In genomic region chr1:1832151-1832550, GRCh38 we compare ENCODE assay signal across 15 cellular contexts. TPM values are rescaled to one million over a fixed set of nuclear protein-coding genes. Genes with fewer than 3 reads are reported as not detected.
DNase-seq lines count a peak whose midpoint lies in the region; ATAC-seq and TF ChIP-seq lines count a peak whose summit lies in the region.
"Had no signal": no experiment of that assay in that cellular context is flagged by ENCODE, and none has a peak within 500 bp of the region (broad histone marks: within the 10 kb centered on the region; RNA-seq: fewer than 3 reads in every experiment).

No MANE protein-coding gene starts in this region.

- H3K27ac ChIP-seq in BLaER1 (peak overlapping the region; percentile 95), GM23338 (ENCODE audit: low read depth) (0 out of 2 replicates have a peak overlapping the region, but pooled peaks have one; percentile 50), mesodermal cell (ENCODE audit: low read depth, low read length, severe bottlenecking) (peak overlapping the region; percentile 8)

- peaks cover 68% of the 10 kb centered on the region for H3K36me3 Mint-ChIP-seq in GM23338 (ENCODE audit: low read depth)
- H3K36me3 Mint-ChIP-seq in activated T-helper 1 cell treated with anti-CD3 and anti-CD28 coated beads, Interleukin-12 subunit alpha, Interleukin-12 subunit beta, Interleukin-2, Interleukin-4 antibody, amounts not matched to agents 30 ng/mL and 10 ng/mL and 1 ng/mL, durations not matched to agents 14 hours and 24 hours and 36 hours (ENCODE audit: low read depth): peaks cover 7% of the 10 kb centered on the region
- H3K36me3 Mint-ChIP-seq in activated CD4-positive, alpha-beta T cell treated with anti-CD3 and anti-CD28 coated beads, Interleukin-2, amount 10 ng/mL, durations not matched to agents 7 days and 5 days (ENCODE audit: low read depth): peaks cover 31% of the 10 kb centered on the region

- H3K4me2 ChIP-seq in BLaER1 (peak overlapping the region; percentile 98), GM23338 (no peak overlapping the region)

- intact Hi-C loops in activated T-helper 1 cell treated with anti-CD3 and anti-CD28 coated beads, Interleukin-12 subunit alpha, Interleukin-12 subunit beta, Interleukin-2, Interleukin-4 antibody, amounts not matched to agents 30 ng/mL and 10 ng/mL and 1 ng/mL, durations not matched to agents 14 hours and 24 hours and 36 hours (cut with micrococcal nuclease): no loop called here
- intact Hi-C loops in Right ventricle myocardium superior (cut with DNase I): no loop called here

- peaks cover 96% of the 10 kb centered on the region for H4K20me1 ChIP-seq in BLaER1
- peaks cover 50% of the 10 kb centered on the region for H4K20me1 ChIP-seq in GM23338 (replicated peaks; ENCODE audit: insufficient read depth)

- no peak for TF ChIP-seq CTCF in GM23338 (conservative IDR thresholded peaks at IDR 0.05; ENCODE audit: low read depth in 2 of 2)

- CTCF ChIA-PET in activated CD4-positive, alpha-beta T cell treated with anti-CD3 and anti-CD28 coated beads, Interleukin-2, amount 10 ng/mL, durations not matched to agents 7 days and 5 days (lab: Charles Lee): interaction anchor here (0.6 to 1.3 kb wide), 2 partner anchors 9 to 15 kb away, joined by 4 read pairs; no protein-coding TSS in a partner anchor

- peaks cover 100% of the 10 kb centered on the region for H3K79me2 ChIP-seq in GM23338 (replicated peaks; ENCODE audit: insufficient read depth)

- H3K36me3 ChIP-seq in BLaER1 (peaks cover 71% of the 10 kb centered on the region), GM23338 (ENCODE audit: insufficient read depth) (peaks cover 7% of the 10 kb centered on the region; the same call in 1 of the 2 replicates), mesodermal cell (ENCODE audit: control insufficient read depth, insufficient read depth, low read length) (peaks cover 83% of the 10 kb centered on the region)

- DNase-seq in GM23338 (ENCODE audit: low spot score) (no peak), medulla oblongata (ENCODE audit: extremely low spot score) (no peak), Right ventricle myocardium superior (no peak)
- DNase-seq in activated T-helper 1 cell treated with anti-CD3 and anti-CD28 coated beads, Interleukin-12 subunit alpha, Interleukin-12 subunit beta, Interleukin-2, Interleukin-4 antibody, amounts not matched to agents 30 ng/mL and 10 ng/mL and 1 ng/mL, durations not matched to agents 14 hours and 24 hours and 36 hours (ENCODE audit: low spot score): no peak
- DNase-seq in activated CD4-positive, alpha-beta T cell treated with anti-CD3 and anti-CD28 coated beads, Interleukin-2, amount 10 ng/mL, durations not matched to agents 7 days and 5 days: no peak
- DNase-seq: activated CD4-positive, alpha-beta T cell treated with anti-CD3 and anti-CD28 coated beads for 4 hours; activated gamma-delta T cell; cerebellar nuclear complex; Kasumi-1; NCI-H524; posterior cingulate gyrus; stimulated activated CD4-positive, alpha-beta T cell treated with anti-CD3 and anti-CD28 coated beads, Interleukin-12 subunit alpha, Interleukin-12 subunit beta, amount 100 ng/mL, for 4 hours had no signal

- H3K4me3 ChIP-seq in BLaER1 (no peak overlapping the region), GM23338 (no peak overlapping the region), mesodermal cell (ENCODE audit: extremely low read depth, insufficient read depth, low read length, poor library complexity, severe bottlenecking) (no peak overlapping the region)

- no peak overlapping the region for H2AFZ ChIP-seq in GM23338

- peak overlapping the region; percentile 58 for H3K9ac ChIP-seq in BLaER1

- no peaks in the 10 kb centered on the region for H3K9me2 ChIP-seq in GM23338 (ENCODE audit: insufficient read depth)

- POLR2A ChIA-PET in activated CD4-positive, alpha-beta T cell treated with anti-CD3 and anti-CD28 coated beads, Interleukin-2, amount 10 ng/mL, durations not matched to agents 7 days and 5 days (lab: Charles Lee): no interaction called here

- WGBS in mesodermal cell (ENCODE audit: insufficient coverage in 2 of 2), 2 experiments: 94 to 98% methylated on average over 7 of the region's 9 CpGs

- peaks cover 32% of the 10 kb centered on the region for H3F3A ChIP-seq in GM23338 (replicated peaks; ENCODE audit: low read depth)

- H3K27me3 Mint-ChIP-seq in GM23338 (ENCODE audit: insufficient read depth, low read depth, poor library complexity): peaks cover 7% of the 10 kb centered on the region
- H3K27me3 Mint-ChIP-seq in activated T-helper 1 cell treated with anti-CD3 and anti-CD28 coated beads, Interleukin-12 subunit alpha, Interleukin-12 subunit beta, Interleukin-2, Interleukin-4 antibody, amounts not matched to agents 30 ng/mL and 10 ng/mL and 1 ng/mL, durations not matched to agents 14 hours and 24 hours and 36 hours (ENCODE audit: insufficient read depth): no peaks in the 10 kb centered on the region
- H3K27me3 Mint-ChIP-seq in activated CD4-positive, alpha-beta T cell treated with anti-CD3 and anti-CD28 coated beads, Interleukin-2, amount 10 ng/mL, durations not matched to agents 7 days and 5 days: no peaks in the 10 kb centered on the region

- H3K4me1 Mint-ChIP-seq in GM23338: peaks cover 25% of the 10 kb centered on the region
- peaks cover 9% of the 10 kb centered on the region for H3K4me1 Mint-ChIP-seq in activated T-helper 1 cell treated with anti-CD3 and anti-CD28 coated beads, Interleukin-12 subunit alpha, Interleukin-12 subunit beta, Interleukin-2, Interleukin-4 antibody, amounts not matched to agents 30 ng/mL and 10 ng/mL and 1 ng/mL, durations not matched to agents 14 hours and 24 hours and 36 hours (ENCODE audit: low read depth)
- H3K4me1 Mint-ChIP-seq in activated CD4-positive, alpha-beta T cell treated with anti-CD3 and anti-CD28 coated beads, Interleukin-2, amount 10 ng/mL, durations not matched to agents 7 days and 5 days: peaks cover 16% of the 10 kb centered on the region

- H3K4me3 Mint-ChIP-seq in GM23338: no peak overlapping the region
- no peak overlapping the region for H3K4me3 Mint-ChIP-seq in activated T-helper 1 cell treated with anti-CD3 and anti-CD28 coated beads, Interleukin-12 subunit alpha, Interleukin-12 subunit beta, Interleukin-2, Interleukin-4 antibody, amounts not matched to agents 30 ng/mL and 10 ng/mL and 1 ng/mL, durations not matched to agents 14 hours and 24 hours and 36 hours
- no peak overlapping the region for H3K4me3 Mint-ChIP-seq in activated CD4-positive, alpha-beta T cell treated with anti-CD3 and anti-CD28 coated beads, Interleukin-2, amount 10 ng/mL, durations not matched to agents 7 days and 5 days

- no peak overlapping the region for H3K27ac Mint-ChIP-seq in GM23338
- H3K27ac Mint-ChIP-seq in activated T-helper 1 cell treated with anti-CD3 and anti-CD28 coated beads, Interleukin-12 subunit alpha, Interleukin-12 subunit beta, Interleukin-2, Interleukin-4 antibody, amounts not matched to agents 30 ng/mL and 10 ng/mL and 1 ng/mL, durations not matched to agents 14 hours and 24 hours and 36 hours: peak overlapping the region; percentile 28
- no peak overlapping the region for H3K27ac Mint-ChIP-seq in activated CD4-positive, alpha-beta T cell treated with anti-CD3 and anti-CD28 coated beads, Interleukin-2, amount 10 ng/mL, durations not matched to agents 7 days and 5 days

- H3K27me3 ChIP-seq in BLaER1 (no peaks in the 10 kb centered on the region), GM23338 (ENCODE audit: insufficient read depth) (no peaks in the 10 kb centered on the region)

- no peaks in the 10 kb centered on the region for H3K9me3 Mint-ChIP-seq in GM23338
- H3K9me3 Mint-ChIP-seq in activated T-helper 1 cell treated with anti-CD3 and anti-CD28 coated beads, Interleukin-12 subunit alpha, Interleukin-12 subunit beta, Interleukin-2, Interleukin-4 antibody, amounts not matched to agents 30 ng/mL and 10 ng/mL and 1 ng/mL, durations not matched to agents 14 hours and 24 hours and 36 hours: no peaks in the 10 kb centered on the region
- H3K9me3 Mint-ChIP-seq in activated CD4-positive, alpha-beta T cell treated with anti-CD3 and anti-CD28 coated beads, Interleukin-2, amount 10 ng/mL, durations not matched to agents 7 days and 5 days: no peaks in the 10 kb centered on the region

- ATAC-seq in GM23338 (no peak), HG02840 (IDR thresholded peaks at IDR 0.05; ENCODE audit: low FRiP score, unreplicated experiment) (no peak), Right ventricle myocardium superior (ENCODE audit: poor library complexity) (no peak)

- H3K9me3 ChIP-seq in BLaER1: no peaks in the 10 kb centered on the region
- no peaks in the 10 kb centered on the region for H3K9me3 ChIP-seq in mesodermal cell (ENCODE audit: control insufficient read depth, low read length)

- peaks cover 100% of the 10 kb centered on the region for H3K4me1 ChIP-seq in BLaER1
- 0 out of 2 replicates have a peak, but pooled peaks cover 5% of the 10 kb centered on the region for H3K4me1 ChIP-seq in GM23338 (ENCODE audit: insufficient read depth)
- H3K4me1 ChIP-seq in mesodermal cell (ENCODE audit: control insufficient read depth, insufficient read depth, low read length, poor library complexity, severe bottlenecking): peaks cover 25% of the 10 kb centered on the region

TF ChIP-seq in GM23338, 12 proteins besides CTCF, POLR2A, EP300 and RAD21 (continues in another document):
- no peak for TF ChIP-seq ZNF331 (CRISPR knock-in tag; IDR thresholded peaks at IDR 0.05; ENCODE audit: low read depth)

RNA-seq across cellular contexts. Expression of gene NADK, which starts 53.9 kb away (rescaled TPM):
- total RNA-seq in GM23338 (2014; rRNA removed; shearing (Covaris generic)): 62.8 and 73.2 TPM in 2 replicates
- polyA plus RNA-seq in GM23338 (2016; fragmentation: Nextera tagmentation; extraction: Ambion mirVana): 45.3 and 47.2 TPM in 2 replicates
- total RNA-seq in activated T-helper 1 cell treated with anti-CD3 and anti-CD28 coated beads, Interleukin-12 subunit alpha, Interleukin-12 subunit beta, Interleukin-2, Interleukin-4 antibody, amounts not matched to agents 30 ng/mL and 10 ng/mL and 1 ng/mL, durations not matched to agents 14 hours and 24 hours and 36 hours: 95.5 and 96.8 TPM in 2 replicates
- polyA plus RNA-seq in mesodermal cell (2013, experiment 1 of 2): 49.1 TPM
- 43.9 TPM for polyA plus RNA-seq in mesodermal cell (2013, experiment 2 of 2)
- total RNA-seq in Right ventricle myocardium superior: 23.0 TPM
- 10 to 100 TPM; 76.6 to 78.7 TPM for total RNA-seq in activated CD4-positive, alpha-beta T cell treated with anti-CD3 and anti-CD28 coated beads, Interleukin-2, amount 10 ng/mL, durations not matched to agents 7 days and 5 days

RNA-seq across cellular contexts. Expression of gene GNB1, which starts 58.7 kb away (rescaled TPM):
- 138 and 147 TPM in 2 replicates for total RNA-seq in GM23338 (2014; rRNA removed; shearing (Covaris generic))
- polyA plus RNA-seq in GM23338 (2016; fragmentation: Nextera tagmentation; extraction: Ambion mirVana): 65.4 and 78.6 TPM in 2 replicates
- total RNA-seq in activated T-helper 1 cell treated with anti-CD3 and anti-CD28 coated beads, Interleukin-12 subunit alpha, Interleukin-12 subunit beta, Interleukin-2, Interleukin-4 antibody, amounts not matched to agents 30 ng/mL and 10 ng/mL and 1 ng/mL, durations not matched to agents 14 hours and 24 hours and 36 hours: 382 and 398 TPM in 2 replicates
- 351 TPM for polyA plus RNA-seq in mesodermal cell (2013, experiment 1 of 2)
- 314 TPM for polyA plus RNA-seq in mesodermal cell (2013, experiment 2 of 2)
- 154 TPM for total RNA-seq in Right ventricle myocardium superior
- 100 to 1,000 TPM; 368 to 454 TPM for total RNA-seq in activated CD4-positive, alpha-beta T cell treated with anti-CD3 and anti-CD28 coated beads, Interleukin-2, amount 10 ng/mL, durations not matched to agents 7 days and 5 days

Comparison
In these comparisons a context has a peak if more than half of its experiments do, and no peak if none do; other contexts are left out.
1. H3K27ac ChIP-seq: peak in every context shown above with its lines; median percentile 95 in BLaER1; 50 in GM23338; 8 in mesodermal cell.